In genomic region chr22:39241632-39242388, GRCh38 we compare ENCODE assay signal across 8 cellular contexts. TPM values are rescaled to one million over a fixed set of nuclear protein-coding genes. Genes with fewer than 3 reads are reported as not detected.
DNase-seq lines count a peak whose midpoint lies in the region; ATAC-seq lines count a peak whose summit lies in the region.

No MANE protein-coding gene starts in this region.

- H3K27ac Mint-ChIP-seq in activated T-helper 2 cell treated with anti-CD3 and anti-CD28 coated beads, Interferon-gamma antibody, Interleukin-2, Interleukin-4, amounts not matched to agents 10 μg/mL and 5 μg/mL and 100 μg/mL, durations not matched to agents 14 hours and 24 hours and 36 hours: peak overlapping the region; percentile 58
- H3K27ac Mint-ChIP-seq in stimulated activated memory B cell treated with anti-CD40 and anti-IgM and Interleukin-4, amounts not matched to agents 10 μg/mL and 1 μg/mL and 100 μg/mL, for 72 hours: peak overlapping the region; percentile 56

- H3K4me3 ChIP-seq in HUES64 (ENCODE audit: low read length): peak overlapping the region; percentile 67
- peak overlapping the region; percentile 22; the same call in 1 of the 2 replicates for H3K4me3 ChIP-seq in iPS DF 6.9 (ENCODE audit: low read length)

- no peak for DNase-seq in activated T-helper 2 cell treated with anti-CD3 and anti-CD28 coated beads, Interferon-gamma antibody, Interleukin-2, Interleukin-4, amounts not matched to agents 10 μg/mL and 5 μg/mL and 100 μg/mL, durations not matched to agents 14 hours and 24 hours and 36 hours (ENCODE audit: low spot score)
- DNase-seq in iPS DF 6.9 (ENCODE audit: low read depth, low spot score): no peak

- H3K9ac ChIP-seq in HUES64 (ENCODE audit: low read depth, low read length): peak overlapping the region; percentile 46; the same call in 1 of the 2 replicates

- H3K4me3 Mint-ChIP-seq in activated T-helper 2 cell treated with anti-CD3 and anti-CD28 coated beads, Interferon-gamma antibody, Interleukin-2, Interleukin-4, amounts not matched to agents 10 μg/mL and 5 μg/mL and 100 μg/mL, durations not matched to agents 14 hours and 24 hours and 36 hours (ENCODE audit: low read depth): peak overlapping the region; percentile 75
- H3K4me3 Mint-ChIP-seq in stimulated activated memory B cell treated with anti-CD40 and anti-IgM and Interleukin-4, amounts not matched to agents 10 μg/mL and 1 μg/mL and 100 μg/mL, for 72 hours: peak overlapping the region; percentile 76

- intact Hi-C loops in activated T-helper 2 cell treated with anti-CD3 and anti-CD28 coated beads, Interferon-gamma antibody, Interleukin-2, Interleukin-4, amounts not matched to agents 10 μg/mL and 5 μg/mL and 100 μg/mL, durations not matched to agents 14 hours and 24 hours and 36 hours (cut with micrococcal nuclease): no loop called here

- peaks cover 34% of the 10 kb centered on the region for H3K4me1 Mint-ChIP-seq in activated T-helper 2 cell treated with anti-CD3 and anti-CD28 coated beads, Interferon-gamma antibody, Interleukin-2, Interleukin-4, amounts not matched to agents 10 μg/mL and 5 μg/mL and 100 μg/mL, durations not matched to agents 14 hours and 24 hours and 36 hours (ENCODE audit: low read depth)
- H3K4me1 Mint-ChIP-seq in stimulated activated memory B cell treated with anti-CD40 and anti-IgM and Interleukin-4, amounts not matched to agents 10 μg/mL and 1 μg/mL and 100 μg/mL, for 72 hours: peaks cover 71% of the 10 kb centered on the region

- H3K4me1 ChIP-seq in HUES64 (ENCODE audit: insufficient read depth, low read length) (peaks cover 10% of the 10 kb centered on the region), iPS DF 6.9 (ENCODE audit: control insufficient read depth, insufficient read depth, low read length) (peaks cover 15% of the 10 kb centered on the region)

- H3K36me3 ChIP-seq in HUES64 (ENCODE audit: insufficient read depth, low read length): no peaks in the 10 kb centered on the region
- no peaks in the 10 kb centered on the region for H3K36me3 ChIP-seq in iPS DF 6.9 (ENCODE audit: control insufficient read depth, insufficient read depth, low read length)

- H3K36me3 Mint-ChIP-seq in activated T-helper 2 cell treated with anti-CD3 and anti-CD28 coated beads, Interferon-gamma antibody, Interleukin-2, Interleukin-4, amounts not matched to agents 10 μg/mL and 5 μg/mL and 100 μg/mL, durations not matched to agents 14 hours and 24 hours and 36 hours (ENCODE audit: low read depth): peaks cover 6% of the 10 kb centered on the region
- no peaks in the 10 kb centered on the region for H3K36me3 Mint-ChIP-seq in stimulated activated memory B cell treated with anti-CD40 and anti-IgM and Interleukin-4, amounts not matched to agents 10 μg/mL and 1 μg/mL and 100 μg/mL, for 72 hours

- H3K9me3 Mint-ChIP-seq in activated T-helper 2 cell treated with anti-CD3 and anti-CD28 coated beads, Interferon-gamma antibody, Interleukin-2, Interleukin-4, amounts not matched to agents 10 μg/mL and 5 μg/mL and 100 μg/mL, durations not matched to agents 14 hours and 24 hours and 36 hours: no peaks in the 10 kb centered on the region
- no peaks in the 10 kb centered on the region for H3K9me3 Mint-ChIP-seq in stimulated activated memory B cell treated with anti-CD40 and anti-IgM and Interleukin-4, amounts not matched to agents 10 μg/mL and 1 μg/mL and 100 μg/mL, for 72 hours

- peaks cover 66% of the 10 kb centered on the region for H3K27me3 Mint-ChIP-seq in activated T-helper 2 cell treated with anti-CD3 and anti-CD28 coated beads, Interferon-gamma antibody, Interleukin-2, Interleukin-4, amounts not matched to agents 10 μg/mL and 5 μg/mL and 100 μg/mL, durations not matched to agents 14 hours and 24 hours and 36 hours (ENCODE audit: low read depth)
- peaks cover 93% of the 10 kb centered on the region for H3K27me3 Mint-ChIP-seq in stimulated activated memory B cell treated with anti-CD40 and anti-IgM and Interleukin-4, amounts not matched to agents 10 μg/mL and 1 μg/mL and 100 μg/mL, for 72 hours

- H3K9me3 ChIP-seq in HUES64 (ENCODE audit: insufficient read depth, low read depth, low read length) (no peaks in the 10 kb centered on the region), iPS DF 6.9 (ENCODE audit: control insufficient read depth, insufficient read depth, low read length) (no peaks in the 10 kb centered on the region)

- no peak overlapping the region for H3K27ac ChIP-seq in HUES64 (ENCODE audit: low read depth, low read length)
- no peak overlapping the region for H3K27ac ChIP-seq in iPS DF 6.9 (ENCODE audit: low read length)

- H3K27me3 ChIP-seq in HUES64 (ENCODE audit: insufficient read depth, low read length) (peaks cover 85% of the 10 kb centered on the region), iPS DF 6.9 (ENCODE audit: control insufficient read depth, insufficient read depth, low read length) (peaks cover 28% of the 10 kb centered on the region)

- WGBS in HUES64: 15% methylated on average over 69 of the region's 71 CpGs
- no CpG with 5 or more reads among the region's 71 CpGs for WGBS in iPS DF 6.9 (ENCODE audit: insufficient coverage, insufficient read length)

- ATAC-seq in stimulated activated memory B cell treated with anti-CD40 and anti-IgM and Interleukin-4, amounts not matched to agents 10 μg/mL and 1 μg/mL and 100 μg/mL, for 72 hours: no peak
- no peak for ATAC-seq in GM21576 (IDR thresholded peaks at IDR 0.05; ENCODE audit: unreplicated experiment)
- no peak for ATAC-seq in GM21367 (IDR thresholded peaks at IDR 0.05; ENCODE audit: unreplicated experiment)
- ATAC-seq in HG02623 (IDR thresholded peaks at IDR 0.05; ENCODE audit: unreplicated experiment): no peak
- ATAC-seq in GM18868 (IDR thresholded peaks at IDR 0.05; ENCODE audit: unreplicated experiment): no peak

RNA-seq across cellular contexts. Expression of gene PDGFB, which starts 3.0 kb away (rescaled TPM):
- polyA plus RNA-seq in HUES64 (2013, experiment 1 of 2): 1.8 TPM
- polyA plus RNA-seq in HUES64 (2013, experiment 2 of 2): 2.9 TPM
- total RNA-seq in activated T-helper 2 cell treated with anti-CD3 and anti-CD28 coated beads, Interferon-gamma antibody, Interleukin-2, Interleukin-4, amounts not matched to agents 10 μg/mL and 5 μg/mL and 100 μg/mL, durations not matched to agents 14 hours and 24 hours and 36 hours: 3.3 and 4.2 TPM in 2 replicates
